ENCODE assay signal across 11 cellular contexts in the genomic region with DNA sequence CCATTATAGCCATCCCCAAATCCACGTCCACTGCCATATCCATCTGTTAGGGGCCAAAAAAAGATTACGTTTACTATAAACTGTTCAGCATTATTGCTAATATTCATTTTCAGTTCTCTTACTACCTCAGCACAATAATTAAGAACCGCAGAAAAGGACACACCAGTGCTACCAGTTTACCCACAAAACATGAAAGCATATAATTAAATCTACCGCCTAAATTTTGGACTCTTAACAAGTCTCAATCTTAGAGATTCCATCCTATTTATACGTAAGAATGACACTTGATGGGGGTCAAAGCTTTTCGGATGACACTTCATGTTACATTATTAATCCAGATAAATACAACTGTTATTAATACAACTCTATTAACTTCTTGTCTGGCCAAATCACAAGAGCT. TPM values are rescaled to one million over a fixed set of nuclear protein-coding genes. Genes with fewer than 3 reads are reported as not detected.
DNase-seq lines count a peak whose midpoint lies in the region; ATAC-seq, FAIRE-seq and TF ChIP-seq lines count a peak whose summit lies in the region.
"Had no signal": no experiment of that assay in that cellular context is flagged by ENCODE, and none has a peak within 500 bp of the region (broad histone marks: within the 10 kb centered on the region; RNA-seq: fewer than 3 reads in every experiment).

No MANE protein-coding gene starts in this region.

- peak overlapping the region; percentile 100 for H3K4me3 Mint-ChIP-seq in HFFc6
- peak overlapping the region; percentile 100 for H3K4me3 Mint-ChIP-seq in activated naive CD8-positive, alpha-beta T cell treated with anti-CD3 and anti-CD28 coated beads for 36 hours

- H3K4me1 Mint-ChIP-seq in HFFc6 (ENCODE audit: low read depth), result peaks cover 59% of the 10 kb centered on the region
- H3K4me1 Mint-ChIP-seq in activated naive CD8-positive, alpha-beta T cell treated with anti-CD3 and anti-CD28 coated beads for 36 hours, result peaks cover 57% of the 10 kb centered on the region

- no peak for ATAC-seq in lower lobe of right lung

- H3K4me1 ChIP-seq in ACC112 (ENCODE audit: control insufficient read depth, insufficient read depth, low read length, unreplicated experiment), result peaks cover 35% of the 10 kb centered on the region
- H3K4me1 ChIP-seq in lower lobe of right lung, result peaks cover 64% of the 10 kb centered on the region

- TF ChIP-seq CTCF in HFFc6 (IDR thresholded peaks at IDR 0.05) (no peak), lower lobe of right lung (IDR thresholded peaks at IDR 0.05) (no peak)

- H2AFZ ChIP-seq in ACC112 (ENCODE audit: low read length, unreplicated experiment), result no peak overlapping the region

- peaks cover 11% of the 10 kb centered on the region for H3K9me3 Mint-ChIP-seq in HFFc6
- H3K9me3 Mint-ChIP-seq in activated naive CD8-positive, alpha-beta T cell treated with anti-CD3 and anti-CD28 coated beads for 36 hours, result no peaks in the 10 kb centered on the region

- no peaks in the 10 kb centered on the region for H3K9me3 ChIP-seq in lower lobe of right lung

- H3K27me3 ChIP-seq in ACC112 (ENCODE audit: insufficient read depth, low read length) (no peaks in the 10 kb centered on the region), lower lobe of right lung (ENCODE audit: low read depth) (no peaks in the 10 kb centered on the region)

- H3K79me2 ChIP-seq in ACC112 (ENCODE audit: control insufficient read depth, insufficient read depth, low read length, unreplicated experiment), result peaks cover 88% of the 10 kb centered on the region

- no peak for DNase-seq in HFFc6
- no peak for DNase-seq in activated naive CD8-positive, alpha-beta T cell treated with anti-CD3 and anti-CD28 coated beads for 36 hours
- DNase-seq in lower lobe of right lung, result no peak
- DNase-seq in urothelium cell line (ENCODE audit: low spot score), result no peak
- no peak for DNase-seq in 8988T
- no peak for DNase-seq in inferior parietal cortex (ENCODE audit: extremely low spot score)
- DNase-seq in AML-193 (lab: John Stamatoyannopoulos, UW), result no peak
- DNase-seq: activated CD8-positive, alpha-beta memory T cell treated with anti-CD3 and anti-CD28 coated beads, Interleukin-2, amount 50 U/mL, for 4 hours; DMS 273 treated with DMSO at 0.1 percent for 48 hours had no signal

- peaks cover 29% of the 10 kb centered on the region for H3K27me3 Mint-ChIP-seq in HFFc6 (ENCODE audit: insufficient read depth)
- peaks cover 23% of the 10 kb centered on the region for H3K27me3 Mint-ChIP-seq in activated naive CD8-positive, alpha-beta T cell treated with anti-CD3 and anti-CD28 coated beads for 36 hours

- no peak overlapping the region for H3K27ac ChIP-seq in ACC112 (ENCODE audit: low read depth, low read length)
- H3K27ac ChIP-seq in lower lobe of right lung, result no peak overlapping the region

- peaks cover 86% of the 10 kb centered on the region for H3K36me3 Mint-ChIP-seq in HFFc6 (ENCODE audit: low read depth)
- H3K36me3 Mint-ChIP-seq in activated naive CD8-positive, alpha-beta T cell treated with anti-CD3 and anti-CD28 coated beads for 36 hours, result peaks cover 95% of the 10 kb centered on the region

- H3K4me3 ChIP-seq in ACC112 (ENCODE audit: low read depth, low read length) (peak overlapping the region; percentile 99), lower lobe of right lung (peak overlapping the region; percentile 83)

- intact Hi-C loops in lower lobe of right lung (cut with DNase I), result no loop called here

- H3K27ac Mint-ChIP-seq in HFFc6, result peak overlapping the region; percentile 73
- peak overlapping the region; percentile 89 for H3K27ac Mint-ChIP-seq in activated naive CD8-positive, alpha-beta T cell treated with anti-CD3 and anti-CD28 coated beads for 36 hours

- H3K36me3 ChIP-seq in ACC112 (ENCODE audit: insufficient read depth, low read length) (peaks cover 77% of the 10 kb centered on the region), lower lobe of right lung (peaks cover 74% of the 10 kb centered on the region)

- no peak for FAIRE-seq in urothelium cell line (lab: Jason Lieb, UNC)
- FAIRE-seq: RCC 7860 had no signal

RNA-seq across cellular contexts. Expression of a gene that starts 4.7 kb away (rescaled TPM):
- total RNA-seq in HFFc6 (2021; fragmentation: NEBNext Ultra II Directional; extraction: Animal tissue kit (Norgen Biotek cat#: 25700)), result 100 to 1,000 TPM; 403 to 643 (median 565) TPM
- total RNA-seq in activated naive CD8-positive, alpha-beta T cell treated with anti-CD3 and anti-CD28 coated beads for 36 hours, result 100 to 1,000 TPM; 968 to 975 TPM
- 368 TPM for total RNA-seq in lower lobe of right lung

RNA-seq across cellular contexts. Expression of a gene that starts 5.7 kb away (rescaled TPM):
- 100 to 1,000 TPM; 115 to 150 (median 140) TPM for total RNA-seq in HFFc6 (2021; fragmentation: NEBNext Ultra II Directional; extraction: Animal tissue kit (Norgen Biotek cat#: 25700))
- 100 to 1,000 TPM; 366 to 370 TPM for total RNA-seq in activated naive CD8-positive, alpha-beta T cell treated with anti-CD3 and anti-CD28 coated beads for 36 hours
- total RNA-seq in lower lobe of right lung, result 94.3 TPM

RNA-seq across cellular contexts. Expression of a gene that starts 43.9 kb away (rescaled TPM):
- 1 to 10 TPM; 2.3 to 6.5 (median 2.7) TPM for total RNA-seq in HFFc6 (2021; fragmentation: NEBNext Ultra II Directional; extraction: Animal tissue kit (Norgen Biotek cat#: 25700))
- 10 to 100 TPM; 35.2 to 35.3 TPM for total RNA-seq in activated naive CD8-positive, alpha-beta T cell treated with anti-CD3 and anti-CD28 coated beads for 36 hours
- total RNA-seq in lower lobe of right lung, result 4.8 TPM
